1 cellular context compared by ENCODE assay signal in the genomic region with DNA sequence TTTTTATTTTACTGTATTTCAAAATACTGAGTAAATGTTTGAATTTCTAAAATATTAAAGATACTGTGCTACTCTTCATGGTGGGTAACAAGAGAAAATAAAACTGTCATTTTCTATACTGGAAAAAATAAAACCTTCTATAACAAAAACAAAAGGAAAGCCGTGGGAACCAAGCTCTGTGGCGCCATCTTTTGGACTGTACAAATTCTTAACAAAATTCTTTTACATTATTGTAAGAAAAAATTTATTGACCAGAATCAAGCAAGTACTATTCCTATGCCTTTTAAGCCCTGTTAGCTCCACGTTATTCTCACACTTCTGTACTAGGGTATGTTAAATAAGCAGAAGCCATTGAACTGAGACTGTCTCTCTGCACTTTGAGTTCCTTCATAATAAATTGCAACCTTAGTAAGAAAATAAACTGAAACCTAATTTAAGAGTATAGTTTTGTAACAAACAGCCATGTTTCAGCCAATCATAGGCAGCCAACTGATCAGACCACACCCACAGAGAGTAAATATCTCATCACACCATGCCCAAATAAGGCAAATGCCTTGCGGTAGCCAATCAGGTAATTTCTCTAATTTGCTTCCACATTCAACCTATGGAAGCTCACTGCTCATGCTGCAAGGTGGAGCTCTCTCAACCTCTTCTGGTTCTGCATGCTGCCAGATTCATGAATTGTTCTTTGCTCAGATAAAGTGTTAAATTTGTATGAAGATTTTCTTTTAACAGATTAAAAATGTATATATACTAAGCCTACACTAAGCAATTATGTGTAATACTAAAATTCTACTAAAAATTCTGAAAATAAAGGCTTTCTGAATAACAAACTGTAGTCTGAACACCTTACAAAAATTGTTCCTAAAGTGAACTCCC.
TF ChIP-seq lines count a peak whose summit lies in the region.

No MANE protein-coding gene starts in this region.

TF ChIP-seq in K562, 482 proteins besides CTCF, POLR2A, EP300 and RAD21 (continued from another document and continues in another):
- TF ChIP-seq, protein P1, sequence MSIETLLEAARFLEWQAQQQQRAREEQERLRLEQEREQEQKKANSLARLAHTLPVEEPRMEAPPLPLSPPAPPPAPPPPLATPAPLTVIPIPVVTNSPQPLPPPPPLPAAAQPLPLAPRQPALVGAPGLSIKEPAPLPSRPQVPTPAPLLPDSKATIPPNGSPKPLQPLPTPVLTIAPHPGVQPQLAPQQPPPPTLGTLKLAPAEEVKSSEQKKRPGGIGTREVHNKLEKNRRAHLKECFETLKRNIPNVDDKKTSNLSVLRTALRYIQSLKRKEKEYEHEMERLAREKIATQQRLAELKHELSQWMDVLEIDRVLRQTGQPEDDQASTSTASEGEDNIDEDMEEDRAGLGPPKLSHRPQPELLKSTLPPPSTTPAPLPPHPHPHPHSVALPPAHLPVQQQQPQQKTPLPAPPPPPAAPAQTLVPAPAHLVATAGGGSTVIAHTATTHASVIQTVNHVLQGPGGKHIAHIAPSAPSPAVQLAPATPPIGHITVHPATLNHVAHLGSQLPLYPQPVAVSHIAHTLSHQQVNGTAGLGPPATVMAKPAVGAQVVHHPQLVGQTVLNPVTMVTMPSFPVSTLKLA (conservative IDR thresholded peaks at IDR 0.05), result no peak
- no peak for TF ChIP-seq NKRF (IDR thresholded peaks at IDR 0.05; ENCODE audit: borderline replicate concordance)
- TF ChIP-seq MIER1 (IDR thresholded peaks at IDR 0.05; ENCODE audit: low read depth), result no peak
- no peak for TF ChIP-seq SMARCE1 (IDR thresholded peaks at IDR 0.05)
- no peak for TF ChIP-seq TOE1 (IDR thresholded peaks at IDR 0.05; ENCODE audit: borderline replicate concordance)
- TF ChIP-seq TOE1 (CRISPR knock-in tag; IDR thresholded peaks at IDR 0.05; ENCODE audit: borderline replicate concordance, low read depth), result no peak
- TF ChIP-seq ZNF23 (CRISPR knock-in tag; IDR thresholded peaks at IDR 0.05), result no peak
- 0 out of 2 replicates have a peak, but pooled peaks have one; percentile 8 for TF ChIP-seq PKNOX1 (IDR thresholded peaks at IDR 0.05)
- no peak for TF ChIP-seq HMG20B (CRISPR knock-in tag; IDR thresholded peaks at IDR 0.05)
- peak; percentile 6 for TF ChIP-seq NFYB (IDR thresholded peaks at IDR 0.05; ENCODE audit: extremely low read depth, insufficient read length)
- peak; percentile 67 for TF ChIP-seq FOXM1 (IDR thresholded peaks at IDR 0.05; ENCODE audit: low read depth)
- no peak for TF ChIP-seq FOXM1 (CRISPR knock-in tag; IDR thresholded peaks at IDR 0.05; ENCODE audit: low read depth)
- no peak for TF ChIP-seq FUS (optimal IDR thresholded peaks at IDR 0.05; ENCODE audit: low read depth, low read length)
- TF ChIP-seq SREBF1 (IDR thresholded peaks at IDR 0.05; ENCODE audit: borderline replicate concordance, low read depth, low read length), result peak; percentile 58; the same call in 1 of the 2 replicates
- no peak for TF ChIP-seq ZNF512 (tag; IDR thresholded peaks at IDR 0.05)
- no peak for TF ChIP-seq GTF2F1 (IDR thresholded peaks at IDR 0.05; ENCODE audit: low read depth, low read length)
- no peak for TF ChIP-seq CHD4 (IDR thresholded peaks at IDR 0.05; ENCODE audit: insufficient read depth, insufficient replicate concordance, low read depth, low read length, poor library complexity, severe bottlenecking)
- no peak for TF ChIP-seq RBM14 (IDR thresholded peaks at IDR 0.05; ENCODE audit: borderline replicate concordance, insufficient read depth, low read depth, low read length)
- TF ChIP-seq NR1H2 (CRISPR knock-in tag; IDR thresholded peaks at IDR 0.05), result no peak
- TF ChIP-seq MAFK (IDR thresholded peaks at IDR 0.05; ENCODE audit: low read length), result no peak
- TF ChIP-seq, protein P2, sequence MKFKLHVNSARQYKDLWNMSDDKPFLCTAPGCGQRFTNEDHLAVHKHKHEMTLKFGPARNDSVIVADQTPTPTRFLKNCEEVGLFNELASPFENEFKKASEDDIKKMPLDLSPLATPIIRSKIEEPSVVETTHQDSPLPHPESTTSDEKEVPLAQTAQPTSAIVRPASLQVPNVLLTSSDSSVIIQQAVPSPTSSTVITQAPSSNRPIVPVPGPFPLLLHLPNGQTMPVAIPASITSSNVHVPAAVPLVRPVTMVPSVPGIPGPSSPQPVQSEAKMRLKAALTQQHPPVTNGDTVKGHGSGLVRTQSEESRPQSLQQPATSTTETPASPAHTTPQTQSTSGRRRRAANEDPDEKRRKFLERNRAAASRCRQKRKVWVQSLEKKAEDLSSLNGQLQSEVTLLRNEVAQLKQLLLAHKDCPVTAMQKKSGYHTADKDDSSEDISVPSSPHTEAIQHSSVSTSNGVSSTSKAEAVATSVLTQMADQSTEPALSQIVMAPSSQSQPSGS (CRISPR knock-in tag; IDR thresholded peaks at IDR 0.05), result no peak
- TF ChIP-seq, protein P3, sequence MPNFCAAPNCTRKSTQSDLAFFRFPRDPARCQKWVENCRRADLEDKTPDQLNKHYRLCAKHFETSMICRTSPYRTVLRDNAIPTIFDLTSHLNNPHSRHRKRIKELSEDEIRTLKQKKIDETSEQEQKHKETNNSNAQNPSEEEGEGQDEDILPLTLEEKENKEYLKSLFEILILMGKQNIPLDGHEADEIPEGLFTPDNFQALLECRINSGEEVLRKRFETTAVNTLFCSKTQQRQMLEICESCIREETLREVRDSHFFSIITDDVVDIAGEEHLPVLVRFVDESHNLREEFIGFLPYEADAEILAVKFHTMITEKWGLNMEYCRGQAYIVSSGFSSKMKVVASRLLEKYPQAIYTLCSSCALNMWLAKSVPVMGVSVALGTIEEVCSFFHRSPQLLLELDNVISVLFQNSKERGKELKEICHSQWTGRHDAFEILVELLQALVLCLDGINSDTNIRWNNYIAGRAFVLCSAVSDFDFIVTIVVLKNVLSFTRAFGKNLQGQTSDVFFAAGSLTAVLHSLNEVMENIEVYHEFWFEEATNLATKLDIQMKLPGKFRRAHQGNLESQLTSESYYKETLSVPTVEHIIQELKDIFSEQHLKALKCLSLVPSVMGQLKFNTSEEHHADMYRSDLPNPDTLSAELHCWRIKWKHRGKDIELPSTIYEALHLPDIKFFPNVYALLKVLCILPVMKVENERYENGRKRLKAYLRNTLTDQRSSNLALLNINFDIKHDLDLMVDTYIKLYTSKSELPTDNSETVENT (CRISPR knock-in tag; IDR thresholded peaks at IDR 0.05), result no peak
- no peak for TF ChIP-seq TFE3 (CRISPR knock-in tag; IDR thresholded peaks at IDR 0.05)
- no peak for TF ChIP-seq RB1 (IDR thresholded peaks at IDR 0.05; ENCODE audit: low read depth)
- no peak for TF ChIP-seq ZNF518B (CRISPR knock-in tag; IDR thresholded peaks at IDR 0.05)
- no peak for TF ChIP-seq THRB (CRISPR knock-in tag; conservative IDR thresholded peaks at IDR 0.05)
- TF ChIP-seq USF1 (CRISPR knock-in tag; IDR thresholded peaks at IDR 0.05), result no peak
- peak; percentile 87 for TF ChIP-seq ZFP36 (IDR thresholded peaks at IDR 0.05; ENCODE audit: low read depth, low read length, partially characterized antibody)
- TF ChIP-seq MYBL2 (IDR thresholded peaks at IDR 0.05; ENCODE audit: low read depth), result no peak
- no peak for TF ChIP-seq MYBL2 (CRISPR knock-in tag; IDR thresholded peaks at IDR 0.05; ENCODE audit: borderline replicate concordance)
- TF ChIP-seq, protein P4, sequence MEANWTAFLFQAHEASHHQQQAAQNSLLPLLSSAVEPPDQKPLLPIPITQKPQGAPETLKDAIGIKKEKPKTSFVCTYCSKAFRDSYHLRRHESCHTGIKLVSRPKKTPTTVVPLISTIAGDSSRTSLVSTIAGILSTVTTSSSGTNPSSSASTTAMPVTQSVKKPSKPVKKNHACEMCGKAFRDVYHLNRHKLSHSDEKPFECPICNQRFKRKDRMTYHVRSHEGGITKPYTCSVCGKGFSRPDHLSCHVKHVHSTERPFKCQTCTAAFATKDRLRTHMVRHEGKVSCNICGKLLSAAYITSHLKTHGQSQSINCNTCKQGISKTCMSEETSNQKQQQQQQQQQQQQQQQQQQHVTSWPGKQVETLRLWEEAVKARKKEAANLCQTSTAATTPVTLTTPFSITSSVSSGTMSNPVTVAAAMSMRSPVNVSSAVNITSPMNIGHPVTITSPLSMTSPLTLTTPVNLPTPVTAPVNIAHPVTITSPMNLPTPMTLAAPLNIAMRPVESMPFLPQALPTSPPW (CRISPR knock-in tag; IDR thresholded peaks at IDR 0.05), result no peak
- no peak for TF ChIP-seq ZBTB17 (CRISPR knock-in tag; IDR thresholded peaks at IDR 0.05)
- TF ChIP-seq ZC3H4 (CRISPR knock-in tag; IDR thresholded peaks at IDR 0.05; ENCODE audit: borderline replicate concordance), result no peak
- no peak for TF ChIP-seq ZNF589 (CRISPR knock-in tag; IDR thresholded peaks at IDR 0.05; ENCODE audit: low read depth)
- TF ChIP-seq ZNF217 (CRISPR knock-in tag; IDR thresholded peaks at IDR 0.05), result no peak
